2 cellular contexts compared by ENCODE assay signal in the genomic region with DNA sequence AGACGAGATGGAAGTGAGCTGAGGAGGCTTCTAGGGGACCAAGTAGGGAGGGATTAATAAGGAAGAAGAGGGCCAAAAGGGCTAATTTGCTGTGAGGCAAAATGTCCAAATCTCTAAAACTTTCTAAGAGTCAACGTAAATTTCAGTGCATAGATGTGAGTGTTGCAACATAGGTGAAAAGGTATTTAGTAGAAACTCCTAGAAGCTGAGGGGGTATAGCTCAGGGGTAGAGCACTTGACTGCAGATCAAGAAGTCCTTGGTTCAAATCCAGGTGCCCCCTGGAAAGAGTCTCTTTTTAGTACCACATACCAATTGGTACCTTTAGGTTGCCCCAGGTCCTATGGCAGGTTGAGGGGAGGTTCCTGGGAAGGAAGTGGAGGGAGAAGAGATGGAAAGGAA.
TF ChIP-seq lines count a peak whose summit lies in the region.

No MANE protein-coding gene starts in this region.

TF ChIP-seq in K562, 482 proteins besides CTCF, POLR2A, EP300 and RAD21:
- TF ChIP-seq POLR3A (IDR thresholded peaks at IDR 0.05; ENCODE audit: borderline replicate concordance, extremely low read depth, insufficient read depth, insufficient read length) = peak; percentile 73
- TF ChIP-seq CEBPB (tag; IDR thresholded peaks at IDR 0.05) = peak; percentile 71
- peak; percentile 58; the same call in 1 of the 2 replicates for TF ChIP-seq POLR2H (tag; IDR thresholded peaks at IDR 0.05; ENCODE audit: low read depth)
- TF ChIP-seq TBP (optimal IDR thresholded peaks at IDR 0.05; ENCODE audit: low read depth, low read length) = peak; percentile 63
- TF ChIP-seq ZNF133 (CRISPR knock-in tag; IDR thresholded peaks at IDR 0.05) = no peak

TF ChIP-seq in WTC11, 78 proteins besides CTCF, POLR2A, EP300 and RAD21:
- TF ChIP-seq, protein P1, sequence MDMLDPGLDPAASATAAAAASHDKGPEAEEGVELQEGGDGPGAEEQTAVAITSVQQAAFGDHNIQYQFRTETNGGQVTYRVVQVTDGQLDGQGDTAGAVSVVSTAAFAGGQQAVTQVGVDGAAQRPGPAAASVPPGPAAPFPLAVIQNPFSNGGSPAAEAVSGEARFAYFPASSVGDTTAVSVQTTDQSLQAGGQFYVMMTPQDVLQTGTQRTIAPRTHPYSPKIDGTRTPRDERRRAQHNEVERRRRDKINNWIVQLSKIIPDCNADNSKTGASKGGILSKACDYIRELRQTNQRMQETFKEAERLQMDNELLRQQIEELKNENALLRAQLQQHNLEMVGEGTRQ (CRISPR knock-in tag; IDR thresholded peaks at IDR 0.05) = no peak
- TF ChIP-seq ETV6 (CRISPR knock-in tag; IDR thresholded peaks at IDR 0.05) = no peak
- TF ChIP-seq NR1H2 (CRISPR knock-in tag; IDR thresholded peaks at IDR 0.05) = no peak
- TF ChIP-seq, protein P2, sequence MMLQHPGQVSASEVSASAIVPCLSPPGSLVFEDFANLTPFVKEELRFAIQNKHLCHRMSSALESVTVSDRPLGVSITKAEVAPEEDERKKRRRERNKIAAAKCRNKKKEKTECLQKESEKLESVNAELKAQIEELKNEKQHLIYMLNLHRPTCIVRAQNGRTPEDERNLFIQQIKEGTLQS (CRISPR knock-in tag; conservative IDR thresholded peaks at IDR 0.05) = no peak
- no peak for TF ChIP-seq SOX15 (CRISPR knock-in tag; IDR thresholded peaks at IDR 0.05)
- no peak for TF ChIP-seq RELA (CRISPR knock-in tag; IDR thresholded peaks at IDR 0.05; ENCODE audit: borderline replicate concordance)
- no peak for TF ChIP-seq JUN (CRISPR knock-in tag; IDR thresholded peaks at IDR 0.05)
- no peak for TF ChIP-seq TEAD1 (CRISPR knock-in tag; IDR thresholded peaks at IDR 0.05)
- TF ChIP-seq TP53 (CRISPR knock-in tag; IDR thresholded peaks at IDR 0.05) = no peak
- no peak for TF ChIP-seq NFATC4 (CRISPR knock-in tag; IDR thresholded peaks at IDR 0.05)
- TF ChIP-seq, protein P3, sequence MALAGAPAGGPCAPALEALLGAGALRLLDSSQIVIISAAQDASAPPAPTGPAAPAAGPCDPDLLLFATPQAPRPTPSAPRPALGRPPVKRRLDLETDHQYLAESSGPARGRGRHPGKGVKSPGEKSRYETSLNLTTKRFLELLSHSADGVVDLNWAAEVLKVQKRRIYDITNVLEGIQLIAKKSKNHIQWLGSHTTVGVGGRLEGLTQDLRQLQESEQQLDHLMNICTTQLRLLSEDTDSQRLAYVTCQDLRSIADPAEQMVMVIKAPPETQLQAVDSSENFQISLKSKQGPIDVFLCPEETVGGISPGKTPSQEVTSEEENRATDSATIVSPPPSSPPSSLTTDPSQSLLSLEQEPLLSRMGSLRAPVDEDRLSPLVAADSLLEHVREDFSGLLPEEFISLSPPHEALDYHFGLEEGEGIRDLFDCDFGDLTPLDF (CRISPR knock-in tag; IDR thresholded peaks at IDR 0.05) = no peak
- TF ChIP-seq, protein P4, sequence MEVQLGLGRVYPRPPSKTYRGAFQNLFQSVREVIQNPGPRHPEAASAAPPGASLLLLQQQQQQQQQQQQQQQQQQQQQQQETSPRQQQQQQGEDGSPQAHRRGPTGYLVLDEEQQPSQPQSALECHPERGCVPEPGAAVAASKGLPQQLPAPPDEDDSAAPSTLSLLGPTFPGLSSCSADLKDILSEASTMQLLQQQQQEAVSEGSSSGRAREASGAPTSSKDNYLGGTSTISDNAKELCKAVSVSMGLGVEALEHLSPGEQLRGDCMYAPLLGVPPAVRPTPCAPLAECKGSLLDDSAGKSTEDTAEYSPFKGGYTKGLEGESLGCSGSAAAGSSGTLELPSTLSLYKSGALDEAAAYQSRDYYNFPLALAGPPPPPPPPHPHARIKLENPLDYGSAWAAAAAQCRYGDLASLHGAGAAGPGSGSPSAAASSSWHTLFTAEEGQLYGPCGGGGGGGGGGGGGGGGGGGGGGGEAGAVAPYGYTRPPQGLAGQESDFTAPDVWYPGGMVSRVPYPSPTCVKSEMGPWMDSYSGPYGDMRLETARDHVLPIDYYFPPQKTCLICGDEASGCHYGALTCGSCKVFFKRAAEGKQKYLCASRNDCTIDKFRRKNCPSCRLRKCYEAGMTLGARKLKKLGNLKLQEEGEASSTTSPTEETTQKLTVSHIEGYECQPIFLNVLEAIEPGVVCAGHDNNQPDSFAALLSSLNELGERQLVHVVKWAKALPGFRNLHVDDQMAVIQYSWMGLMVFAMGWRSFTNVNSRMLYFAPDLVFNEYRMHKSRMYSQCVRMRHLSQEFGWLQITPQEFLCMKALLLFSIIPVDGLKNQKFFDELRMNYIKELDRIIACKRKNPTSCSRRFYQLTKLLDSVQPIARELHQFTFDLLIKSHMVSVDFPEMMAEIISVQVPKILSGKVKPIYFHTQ (CRISPR knock-in tag; IDR thresholded peaks at IDR 0.05) = no peak
- TF ChIP-seq, protein P5, sequence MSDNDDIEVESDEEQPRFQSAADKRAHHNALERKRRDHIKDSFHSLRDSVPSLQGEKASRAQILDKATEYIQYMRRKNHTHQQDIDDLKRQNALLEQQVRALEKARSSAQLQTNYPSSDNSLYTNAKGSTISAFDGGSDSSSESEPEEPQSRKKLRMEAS (CRISPR knock-in tag; IDR thresholded peaks at IDR 0.05) = no peak
- TF ChIP-seq ZSCAN18 (CRISPR knock-in tag; IDR thresholded peaks at IDR 0.05) = no peak
- no peak for TF ChIP-seq E2F5 (CRISPR knock-in tag; IDR thresholded peaks at IDR 0.05)
- TF ChIP-seq, protein P6, sequence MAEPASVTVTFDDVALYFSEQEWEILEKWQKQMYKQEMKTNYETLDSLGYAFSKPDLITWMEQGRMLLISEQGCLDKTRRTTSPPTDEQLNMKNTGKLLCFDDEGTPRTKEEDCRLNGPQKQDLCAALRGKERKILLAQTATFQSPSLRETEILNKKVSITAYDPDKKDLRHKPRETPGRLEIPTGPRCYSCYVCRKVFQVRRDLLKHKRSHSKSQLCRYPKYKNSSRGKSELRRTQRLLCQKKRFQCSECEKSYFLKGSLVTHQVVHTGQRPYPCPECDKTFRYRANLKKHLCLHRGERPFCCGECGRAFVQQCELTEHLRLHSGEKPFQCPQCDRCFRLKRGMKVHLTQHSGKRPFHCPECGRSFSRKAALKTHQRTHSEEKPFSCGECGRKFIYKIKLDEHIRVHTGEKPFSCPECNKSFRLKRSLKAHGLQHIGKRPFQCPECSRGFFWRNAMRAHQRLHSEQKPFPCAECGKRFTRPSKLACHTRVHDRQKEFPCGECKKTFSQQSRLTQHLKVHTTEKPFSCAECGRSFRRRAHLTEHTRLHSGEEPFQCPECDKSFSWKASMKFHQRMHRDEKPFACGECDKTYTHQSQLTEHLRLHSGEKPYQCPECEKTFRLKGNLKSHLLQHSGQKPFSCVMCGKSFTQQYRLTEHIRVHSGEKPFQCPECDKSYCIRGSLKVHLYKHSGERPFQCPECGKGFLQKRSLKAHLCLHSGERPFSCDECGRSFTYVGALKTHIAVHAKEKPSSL (CRISPR knock-in tag; conservative IDR thresholded peaks at IDR 0.05) = no peak
- no peak for TF ChIP-seq JAZF1 (CRISPR knock-in tag; IDR thresholded peaks at IDR 0.05)
- TF ChIP-seq NR3C1 (CRISPR knock-in tag; conservative IDR thresholded peaks at IDR 0.05; ENCODE audit: low read depth) = no peak
- no peak for TF ChIP-seq HMGA2 (CRISPR knock-in tag; IDR thresholded peaks at IDR 0.05)
TF ChIP-seq in WTC11: peak in this region for 0.
